ENCODE assay signal across 25 cellular contexts in the genomic region with DNA sequence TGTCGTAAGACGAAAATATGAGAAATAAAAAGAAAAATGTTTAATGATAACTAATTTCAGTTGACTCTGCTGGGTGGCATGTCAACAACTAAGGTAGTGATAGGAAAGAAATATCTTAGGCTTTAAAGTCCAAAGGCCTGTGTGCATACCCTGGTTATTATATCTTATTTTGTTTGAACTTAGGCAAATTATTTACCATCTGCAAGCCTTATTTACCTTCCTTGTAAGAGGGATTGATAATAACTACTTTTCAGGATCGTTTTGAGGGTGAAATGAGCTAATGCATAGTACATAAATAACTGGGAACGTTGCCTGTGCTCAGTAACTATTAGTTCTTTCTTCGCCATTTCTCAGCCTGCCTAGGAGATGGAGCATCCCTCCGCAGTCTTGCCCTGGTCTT. TPM values are rescaled to one million over a fixed set of nuclear protein-coding genes. Genes with fewer than 3 reads are reported as not detected.
DNase-seq lines count a peak whose midpoint lies in the region; ATAC-seq, FAIRE-seq and TF ChIP-seq lines count a peak whose summit lies in the region.
"Had no signal": no experiment of that assay in that cellular context is flagged by ENCODE, and none has a peak within 500 bp of the region (broad histone marks: within the 10 kb centered on the region; RNA-seq: fewer than 3 reads in every experiment).

No MANE protein-coding gene starts in this region.

- H3K36me3 Mint-ChIP-seq in chondrocyte (ENCODE audit: low read depth) = no peaks in the 10 kb centered on the region
- H3K36me3 Mint-ChIP-seq: CD14-positive monocyte; CD4-positive, alpha-beta memory T cell; CD4-positive, CD25-positive, alpha-beta regulatory T cell; CD8-positive, alpha-beta memory T cell had no signal

- no peak overlapping the region for H3K27ac Mint-ChIP-seq in chondrocyte (ENCODE audit: unreplicated experiment)
- H3K27ac Mint-ChIP-seq: CD14-positive monocyte; CD4-positive, alpha-beta memory T cell; CD4-positive, CD25-positive, alpha-beta regulatory T cell had no signal

- no peaks in the 10 kb centered on the region for H3K4me1 Mint-ChIP-seq in chondrocyte (ENCODE audit: low read depth)
- H3K4me1 Mint-ChIP-seq: CD14-positive monocyte; CD4-positive, alpha-beta memory T cell; CD4-positive, CD25-positive, alpha-beta regulatory T cell; CD8-positive, alpha-beta memory T cell had no signal

- DNase-seq in hepatocyte (ENCODE audit: low spot score) = no peak
- peak; percentile 77 for DNase-seq in HepG2 (ENCODE audit: low spot score)
- DNase-seq in right lobe of liver = no peak
- DNase-seq in chondrocyte (ENCODE audit: low spot score) = no peak
- DNase-seq in NCI-H187 treated with DMSO at 0.1 percent for 48 hours (lab: John Stamatoyannopoulos, UW) = no peak
- DNase-seq: 8988T; ACHN; BE2C; C1 segment of cervical spinal cord; CD4-positive, alpha-beta memory T cell; CD4-positive, CD25-positive, alpha-beta regulatory T cell; CD8-positive, alpha-beta memory T cell; COR-L47; DMS 273 treated with DMSO at 0.1 percent for 48 hours; DMS153; DMS53; DMS79; DND-41; EL; GDM1 had no signal

- H3K27me3 Mint-ChIP-seq in chondrocyte (ENCODE audit: low read depth) = no peaks in the 10 kb centered on the region
- H3K27me3 Mint-ChIP-seq: CD4-positive, alpha-beta memory T cell; CD4-positive, CD25-positive, alpha-beta regulatory T cell had no signal

- H4K20me1 ChIP-seq in hepatocyte (ENCODE audit: insufficient read depth, poor library complexity, severe bottlenecking) (no peaks in the 10 kb centered on the region), HepG2 (ENCODE audit: insufficient read depth, low read length) (no peaks in the 10 kb centered on the region)
- H4K20me1 ChIP-seq: BLaER1 had no signal

- no peaks in the 10 kb centered on the region for H3K9me3 ChIP-seq in hepatocyte (ENCODE audit: low read depth)
- no peaks in the 10 kb centered on the region for H3K9me3 ChIP-seq in HepG2 (ENCODE audit: low read length)
- H3K9me3 ChIP-seq in right lobe of liver = no peaks in the 10 kb centered on the region
- H3K9me3 ChIP-seq: BE2C, BLaER1 had no signal

- ATAC-seq in HepG2 = peak; percentile 91
- peak; percentile 58 to 89 (median 70) for ATAC-seq in right lobe of liver
- no peak for ATAC-seq in esophagus mucosa
- ATAC-seq: GM12878 had no signal

- TF ChIP-seq EP300 in HepG2 (IDR thresholded peaks at IDR 0.05; ENCODE audit: low read depth in 2 of 2, low read length in 2 of 2) (peak in 1 of 2 experiments; percentile 77; a peak in 2 of 4 replicates), HepG2 (CRISPR knock-in tag; IDR thresholded peaks at IDR 0.05; ENCODE audit: borderline replicate concordance) (no peak)

- peaks cover 5% of the 10 kb centered on the region for H3K9me3 Mint-ChIP-seq in chondrocyte (ENCODE audit: low read depth)
- H3K9me3 Mint-ChIP-seq: CD8-positive, alpha-beta memory T cell had no signal

- no peak for TF ChIP-seq POLR2A in HepG2 (IDR thresholded peaks at IDR 0.05; ENCODE audit: insufficient read depth in 1 of 2, low read depth in 2 of 2, low read length in 2 of 2)
- TF ChIP-seq POLR2A in right lobe of liver (IDR thresholded peaks at IDR 0.05) = no peak

- H3K4me2 ChIP-seq in hepatocyte (peak overlapping the region; percentile 8), HepG2 (ENCODE audit: low read depth, low read length) (peak overlapping the region; percentile 42)
- H3K4me2 ChIP-seq: BLaER1 had no signal

- BruUV-seq in HepG2 (replicated peaks; lab: Mats Ljungman, UMichigan) = no TSS peak

- H3K4me1 ChIP-seq in hepatocyte (ENCODE audit: insufficient read depth) (no peaks in the 10 kb centered on the region), HepG2 (ENCODE audit: insufficient read depth, low read length) (peaks cover 54% of the 10 kb centered on the region), right lobe of liver (peaks cover 0 to 6% (median 0%) of the 10 kb centered on the region in 4 donors)
- H3K4me1 ChIP-seq: BE2C, BLaER1 had no signal

- intact Hi-C loops in HepG2 (cut with micrococcal nuclease; ENCODE audit: unreplicated experiment) (loop anchor here (5.0 kb wide), 2 partner anchors 43 to 292 kb away; partner anchors contain the start of gene TAB3), right lobe of liver (cut with DNase I) (no loop called here)

- CTCF ChIA-PET in HepG2 (lab: Yijun Ruan, JAX; ENCODE audit: low intra/inter-chr PET ratio, low total read pairs) = no interaction called here

- no peak overlapping the region for H3K4me3 ChIP-seq in hepatocyte
- peak overlapping the region in 1 of 3 experiments; percentile 12; a peak in 1 of 6 replicates for H3K4me3 ChIP-seq in HepG2 (replicated peaks in 1 of 3; ENCODE audit: insufficient read depth in 1 of 3, low read depth in 2 of 3, low read length in 3 of 3)
- H3K4me3 ChIP-seq in right lobe of liver = no peak overlapping the region
- H3K4me3 ChIP-seq: BLaER1, GM12878 had no signal

- in situ Hi-C loops in HepG2 (cut with HindIII; ENCODE audit: extremely low pct_ligation_motif_present, low pct_unique_long_range_greater_than_20kb) = no loop called here

- H3K79me2 ChIP-seq in hepatocyte = no peaks in the 10 kb centered on the region
- no peaks in the 10 kb centered on the region for H3K79me2 ChIP-seq in HepG2 (ENCODE audit: insufficient read depth, low read length)

- H3K9me2 ChIP-seq in hepatocyte (replicated peaks; ENCODE audit: insufficient read depth) = no peaks in the 10 kb centered on the region

- FAIRE-seq in HepG2 (lab: Jason Lieb, UNC) = peak; percentile 23
- FAIRE-seq: A204.1, GM12878 had no signal

- no peak overlapping the region for H3K9ac ChIP-seq in HepG2 (ENCODE audit: insufficient read depth, low read depth, low read length)
- H3K9ac ChIP-seq: BLaER1 had no signal

- H2AFZ ChIP-seq in hepatocyte (no peak overlapping the region), HepG2 (ENCODE audit: low read length) (no peak overlapping the region)

- H3K27ac ChIP-seq in hepatocyte (peak overlapping the region; percentile 61), HepG2 (ENCODE audit: extremely low read length, insufficient read depth, low read length) (peak overlapping the region; percentile 73), right lobe of liver (no peak overlapping the region)
- H3K27ac ChIP-seq: BLaER1 had no signal

- no peak for TF ChIP-seq CTCF in hepatocyte (IDR thresholded peaks at IDR 0.05; ENCODE audit: poor library complexity)
- TF ChIP-seq CTCF in HepG2 (CRISPR knock-in tag; IDR thresholded peaks at IDR 0.05) = no peak
- no peak for TF ChIP-seq CTCF in right lobe of liver (IDR thresholded peaks at IDR 0.05)
- no peak for TF ChIP-seq CTCF in chondrocyte (IDR thresholded peaks at IDR 0.05)

- no peak overlapping the region for H3K4me3 Mint-ChIP-seq in chondrocyte (ENCODE audit: unreplicated experiment)
- H3K4me3 Mint-ChIP-seq: CD14-positive monocyte; CD4-positive, alpha-beta memory T cell; CD4-positive, CD25-positive, alpha-beta regulatory T cell; CD8-positive, alpha-beta memory T cell had no signal

- H3K27me3 ChIP-seq in hepatocyte (no peaks in the 10 kb centered on the region), HepG2 (ENCODE audit: control insufficient read depth in 1 of 2, insufficient read depth in 2 of 2, low read length in 2 of 2) (no peaks in the 10 kb centered on the region), right lobe of liver (no peaks in the 10 kb centered on the region)
- H3K27me3 ChIP-seq: BE2C, BLaER1 had no signal

- H3K36me3 ChIP-seq in hepatocyte (replicated peaks; ENCODE audit: insufficient read depth, low read depth) = no peaks in the 10 kb centered on the region
- no peaks in the 10 kb centered on the region for H3K36me3 ChIP-seq in HepG2 (replicated peaks in 1 of 2; ENCODE audit: control insufficient read depth in 1 of 2, insufficient read depth in 2 of 2, low read length in 2 of 2)
- H3K36me3 ChIP-seq in right lobe of liver = no peaks in the 10 kb centered on the region
- H3K36me3 ChIP-seq: BE2C, BLaER1 had no signal

- WGBS in hepatocyte (ENCODE audit: low lambda C conversion rate, missing lambda C conversion rate) = 69% methylated on average over 6 of the region's 6 CpGs
- 6% methylated on average over 6 of the region's 6 CpGs for WGBS in HepG2 (ENCODE audit: low lambda C conversion rate)
- 26% methylated on average over 6 of the region's 6 CpGs for WGBS in right lobe of liver (ENCODE audit: insufficient coverage, low coverage, low lambda C conversion rate, missing lambda C conversion rate)

- POLR2A ChIA-PET in HepG2 (lab: Yijun Ruan, JAX) = interaction anchor here (1.0 to 1.6 kb wide), 4 partner anchors 26 to 44 kb away, joined by 4 to 7 read pairs (median 6); partner anchors contain the start of gene TAB3

- no peak for TF ChIP-seq RAD21 in HepG2 (CRISPR knock-in tag; IDR thresholded peaks at IDR 0.05)

RNA-seq across cellular contexts. Expression of gene TAB3, which starts 41.6 kb away (rescaled TPM):
- total RNA-seq in hepatocyte (66.3 and 79.1 TPM in 2 replicates), HepG2 (2016; rRNA removed; fragmentation: Illumina TruSeq; extraction: Trizol) (27.2 and 35.8 TPM in 2 replicates), right lobe of liver (10 to 100 TPM; 17.1 to 38.6 (median 23.6) TPM), esophagus mucosa (17.5 TPM), chondrocyte (9.2 to 10.5 TPM (median 9.8 TPM) in 3 replicates)
- polyA plus RNA-seq in hepatocyte (17.4 and 18.9 TPM in 2 replicates), HepG2 (2011; rRNA removed) (46.0 and 59.8 TPM in 2 replicates)
- 4.2 and 5.3 TPM in 2 replicates for total RNA-seq in HepG2 (2016; cell fraction: cytosol; rRNA removed; fragmentation: Illumina TruSeq; extraction: Trizol; ENCODE audit: low read depth)
- total RNA-seq in HepG2 (2016; cell fraction: insoluble cytoplasmic fraction; rRNA removed; fragmentation: Illumina TruSeq; extraction: Trizol) = 28.1 and 29.2 TPM in 2 replicates
- 18.8 and 21.0 TPM in 2 replicates for total RNA-seq in HepG2 (2016; cell fraction: membrane; rRNA removed; fragmentation: Illumina TruSeq; extraction: Trizol)
- total RNA-seq in HepG2 (2016; cell fraction: nucleus; rRNA removed; fragmentation: Illumina TruSeq; extraction: Trizol) = 39.7 and 44.2 TPM in 2 replicates
- 26.3 and 35.4 TPM in 2 replicates for polyA plus RNA-seq in HepG2 (2011; cell fraction: cytosol; rRNA removed)
- 64.3 and 66.3 TPM in 2 replicates for polyA plus RNA-seq in HepG2 (2011; cell fraction: nucleus; rRNA removed)
- polyA plus RNA-seq in HepG2 (2012) = 33.8 and 46.3 TPM in 2 replicates
- polyA plus RNA-seq in HepG2 (2016; cell fraction: cytosol; fragmentation: Illumina TruSeq; extraction: Trizol; ENCODE audit: low read depth) = 2.9 and 3.0 TPM in 2 replicates
- 36.1 and 39.7 TPM in 2 replicates for polyA plus RNA-seq in HepG2 (2016; cell fraction: insoluble cytoplasmic fraction; fragmentation: Illumina TruSeq; extraction: Trizol; ENCODE audit: low read depth)
- polyA plus RNA-seq in HepG2 (2016; cell fraction: membrane; fragmentation: Illumina TruSeq; extraction: Trizol; ENCODE audit: low read depth) = 14.1 and 15.1 TPM in 2 replicates
- polyA plus RNA-seq in HepG2 (2016; cell fraction: nucleus; fragmentation: Illumina TruSeq; extraction: Trizol; ENCODE audit: insufficient read depth, low read depth) = 82.5 and 98.3 TPM in 2 replicates
- 32.7 and 35.7 TPM in 2 replicates for polyA minus RNA-seq in HepG2 (2011; rRNA and poly(A)+ RNA removed; ENCODE audit: low replicate concordance)
- 26.5 and 28.4 TPM in 2 replicates for polyA minus RNA-seq in HepG2 (2011; cell fraction: cytosol; rRNA and poly(A)+ RNA removed)
- 91.2 and 95.0 TPM in 2 replicates for polyA minus RNA-seq in HepG2 (2011; cell fraction: nucleus; rRNA and poly(A)+ RNA removed)

Comparison
In these comparisons a context has a peak if more than half of its experiments do, and no peak if none do; other contexts are left out.
1. H3K27ac ChIP-seq: peak in hepatocyte (single experiment) and HepG2 (single experiment); none in right lobe of liver (0 of 3).